ENCODE assay signal across 8 cellular contexts in the genomic region with DNA sequence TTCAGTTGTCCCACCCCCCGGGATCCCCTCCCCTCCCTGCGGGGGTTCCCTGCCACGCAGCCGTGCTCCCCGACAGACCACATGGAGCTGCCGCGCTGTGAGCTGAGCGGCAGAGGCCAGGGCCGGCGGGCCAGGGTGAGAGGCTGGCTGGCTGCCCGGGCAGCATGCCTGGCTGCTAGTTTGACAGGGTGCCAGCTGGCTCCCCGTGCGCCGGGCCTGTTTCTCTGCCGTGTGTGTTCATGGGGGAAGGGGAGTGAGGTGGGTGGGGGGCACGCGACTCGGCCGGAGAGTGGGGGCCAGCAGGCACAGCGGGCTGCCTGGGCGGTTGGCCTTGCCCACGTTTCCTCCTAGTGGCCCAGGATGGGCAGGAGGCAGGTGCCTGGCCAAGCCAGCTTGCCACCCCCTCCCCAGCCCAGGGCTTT. TPM values are rescaled to one million over a fixed set of nuclear protein-coding genes. Genes with fewer than 3 reads are reported as not detected.
DNase-seq lines count a peak whose midpoint lies in the region; FAIRE-seq and TF ChIP-seq lines count a peak whose summit lies in the region.

No MANE protein-coding gene starts in this region.

- peak overlapping the region; percentile 63 for H3K27ac Mint-ChIP-seq in osteocyte (ENCODE audit: unreplicated experiment)

- no peak overlapping the region for H3K4me3 Mint-ChIP-seq in osteocyte (ENCODE audit: unreplicated experiment)

- no peak overlapping the region for H3K4ac ChIP-seq in mesendoderm (ENCODE audit: low read depth, low read length)

- H3K4me1 Mint-ChIP-seq in osteocyte (ENCODE audit: unreplicated experiment), result peaks cover 34% of the 10 kb centered on the region

- no peaks in the 10 kb centered on the region for H3K27me3 ChIP-seq in mesendoderm (ENCODE audit: insufficient read depth, low read length, poor library complexity)

- H3K56ac ChIP-seq in mesendoderm (ENCODE audit: low read length), result no peak overlapping the region

- peaks cover 4% of the 10 kb centered on the region for H3K79me1 ChIP-seq in mesendoderm (ENCODE audit: low read length)

- no peaks in the 10 kb centered on the region for H3K4me1 ChIP-seq in mesendoderm (ENCODE audit: control insufficient read depth, low read depth, low read length)

- H3K79me2 ChIP-seq in mesendoderm (ENCODE audit: control insufficient read depth, insufficient read depth, low read length), result peaks cover 2% of the 10 kb centered on the region

- H3K4me2 ChIP-seq in mesendoderm (ENCODE audit: low read length), result no peak overlapping the region

- no peaks in the 10 kb centered on the region for H3K9me3 Mint-ChIP-seq in osteocyte (ENCODE audit: unreplicated experiment)

- H3K27ac ChIP-seq in mesendoderm (ENCODE audit: low read depth, low read length), result no peak overlapping the region

- no peak overlapping the region for H3K23ac ChIP-seq in mesendoderm (ENCODE audit: low read length)

- FAIRE-seq in H54 (lab: Jason Lieb, UNC), result no peak

- no peak overlapping the region for H4K8ac ChIP-seq in mesendoderm (ENCODE audit: low read depth, low read length)

- H3K27me3 Mint-ChIP-seq in osteocyte (ENCODE audit: unreplicated experiment), result no peaks in the 10 kb centered on the region

- DNase-seq in H54 (ENCODE audit: insufficient read length, low spot score), result peak; percentile 89
- DNase-seq in NCI-H69 (lab: John Stamatoyannopoulos, UW), result peak; percentile 96
- peak; percentile 71 for DNase-seq in epithelial cell of esophagus (ENCODE audit: low read depth)
- DNase-seq in osteocyte (ENCODE audit: extremely low spot score, unreplicated experiment), result peak; percentile 96
- no peak for DNase-seq in mesendoderm
- no peak for DNase-seq in NOMO-1 treated with dmso at 0.1 percent for 144 hours (lab: John Stamatoyannopoulos, UW; ENCODE audit: unreplicated experiment)
- no peak for DNase-seq in SK-N-DZ (ENCODE audit: low spot score)
- no peak for DNase-seq in SW480 (ENCODE audit: low spot score)

- no peak overlapping the region for H3K18ac ChIP-seq in mesendoderm (ENCODE audit: low read length)

- no peak overlapping the region for H4K5ac ChIP-seq in mesendoderm (ENCODE audit: low read length)

- TF ChIP-seq CTCF in epithelial cell of esophagus (IDR thresholded peaks at IDR 0.05; ENCODE audit: insufficient read depth, low read depth, low read length, missing control alignments), result no peak
- no peak for TF ChIP-seq CTCF in osteocyte (IDR thresholded peaks at IDR 0.05)

- WGBS in mesendoderm (ENCODE audit: extremely low coverage, insufficient coverage, low lambda C conversion rate), result no CpG with 5 or more reads among the region's 22 CpGs

- H3K4me3 ChIP-seq in epithelial cell of esophagus (ENCODE audit: low read length) (no peak overlapping the region), mesendoderm (ENCODE audit: low read length) (no peak overlapping the region)

- no peak overlapping the region for H2BK15ac ChIP-seq in mesendoderm (replicated peaks; ENCODE audit: low read depth)

- no peak overlapping the region for H3K9ac ChIP-seq in mesendoderm (ENCODE audit: low read length)

- TF ChIP-seq POLR2A in H54 (IDR thresholded peaks at IDR 0.05; ENCODE audit: low read depth, low read length), result no peak

- H3K36me3 ChIP-seq in mesendoderm (ENCODE audit: control insufficient read depth, insufficient read depth, low read length), result no peaks in the 10 kb centered on the region

- no peaks in the 10 kb centered on the region for H3K36me3 Mint-ChIP-seq in osteocyte (ENCODE audit: unreplicated experiment)

- no peak overlapping the region for H2AK5ac ChIP-seq in mesendoderm (ENCODE audit: low read length)

- no peak overlapping the region for H2BK120ac ChIP-seq in mesendoderm (ENCODE audit: low read depth, low read length)

- no peak overlapping the region for H2BK5ac ChIP-seq in mesendoderm (ENCODE audit: low read length)

RNA-seq across cellular contexts. Expression of gene BAHCC1, which starts 34.1 kb away (rescaled TPM):
- 55.7 and 57.0 TPM in 2 replicates for total RNA-seq in osteocyte
- polyA plus RNA-seq in mesendoderm (2013, experiment 1 of 2), result 1.6 TPM
- polyA plus RNA-seq in mesendoderm (2013, experiment 2 of 2), result 2.1 TPM
- polyA plus RNA-seq in SK-N-DZ (2014; cell fraction: cytosol; rRNA removed), result 6.6 and 15.1 TPM in 2 replicates
- 33.7 and 55.3 TPM in 2 replicates for polyA plus RNA-seq in SK-N-DZ (2014; cell fraction: nucleus; rRNA removed)

Comparison
In these comparisons a context has a peak if more than half of its experiments do, and no peak if none do; other contexts are left out.
1. DNase-seq: peak in H54 (single experiment), NCI-H69 (single experiment), epithelial cell of esophagus (single experiment) and osteocyte (single experiment); none in mesendoderm (single experiment), NOMO-1 treated with dmso at 0.1 percent for 144 hours (single experiment), SK-N-DZ (single experiment) and SW480 (single experiment).